Comparison of ENCODE assay signal across 12 cellular contexts in the genomic region with DNA sequence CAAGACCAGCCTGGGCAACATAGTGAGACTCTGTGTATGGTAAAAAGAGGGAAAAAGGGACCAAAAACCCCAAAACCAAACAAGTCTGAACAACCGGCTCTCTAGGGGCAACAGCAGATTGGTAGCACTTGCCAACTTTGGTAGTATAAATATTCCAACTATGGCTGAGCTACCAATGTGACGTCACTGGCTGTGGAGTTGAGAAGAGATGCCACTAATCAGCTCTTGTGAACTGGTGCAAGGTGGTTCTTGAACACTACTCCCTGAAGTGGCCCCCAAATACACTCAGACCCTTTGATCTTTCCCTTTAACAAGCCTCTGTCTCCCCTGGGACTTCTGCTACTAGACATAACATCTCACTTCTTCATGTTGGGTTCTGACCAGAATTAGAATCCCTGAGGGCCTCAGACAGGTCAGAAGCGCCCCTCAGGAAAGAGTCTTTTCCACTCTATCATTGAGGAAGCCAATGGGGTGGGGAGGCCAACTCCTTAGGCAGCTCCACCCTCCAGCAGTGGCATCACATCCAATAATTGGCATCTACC. TPM values are rescaled to one million over a fixed set of nuclear protein-coding genes. Genes with fewer than 3 reads are reported as not detected.
DNase-seq lines count a peak whose midpoint lies in the region; ATAC-seq and TF ChIP-seq lines count a peak whose summit lies in the region.
"Had no signal": no experiment of that assay in that cellular context is flagged by ENCODE, and none has a peak within 500 bp of the region (broad histone marks: within the 10 kb centered on the region; RNA-seq: fewer than 3 reads in every experiment).

No MANE protein-coding gene starts in this region.

- POLR2A ChIA-PET in Caco-2 (lab: Charles Lee) = no interaction called here

- H3K27ac Mint-ChIP-seq in Caco-2 (ENCODE audit: unreplicated experiment) = peak overlapping the region; percentile 58
- H3K27ac Mint-ChIP-seq in brain = peak overlapping the region in 3 of 5 experiments; percentile 86 to 94 (median 94)
- no peak overlapping the region for H3K27ac Mint-ChIP-seq in mesothelial cell of epicardium

- TF ChIP-seq CTCF in Caco-2 (IDR thresholded peaks at IDR 0.05; ENCODE audit: insufficient read depth in 1 of 2, low read depth in 1 of 2, low read length in 1 of 2, severe bottlenecking in 1 of 2, unreplicated experiment in 1 of 2) (no peak), brain (conservative IDR thresholded peaks at IDR 0.05) (no peak), prostate gland (IDR thresholded peaks at IDR 0.05) (no peak), mesothelial cell of epicardium (IDR thresholded peaks at IDR 0.05; ENCODE audit: unreplicated experiment) (no peak), left lung (IDR thresholded peaks at IDR 0.05) (no peak), foreskin keratinocyte (conservative IDR thresholded peaks at IDR 0.05) (no peak)

- 58% methylated on average over 3 of the region's 3 CpGs for WGBS in prostate gland

- ATAC-seq in GM21619 (IDR thresholded peaks at IDR 0.05; ENCODE audit: unreplicated experiment) (peak; percentile 44), SK-N-SH treated with all-trans-retinoic acid at 6 μM for 48 hours (no peak), left lung (no peak), foreskin keratinocyte (no peak)

- TF ChIP-seq POLR2A in prostate gland (IDR thresholded peaks at IDR 0.05) = no peak

- H3K36me3 ChIP-seq in Caco-2 (ENCODE audit: control insufficient read depth, insufficient read depth, low read length) (peaks cover 1% of the 10 kb centered on the region; the same call in 1 of the 2 replicates), prostate gland (no peaks in the 10 kb centered on the region), left lung (peaks cover 0 to 12% of the 10 kb centered on the region in 2 donors)

- CTCF ChIA-PET in Caco-2 (lab: Charles Lee) = no interaction called here

- H3K27ac ChIP-seq in prostate gland (peak overlapping the region; percentile 51 to 66), left lung (no peak overlapping the region), foreskin keratinocyte (no peak overlapping the region)

- H3K4me3 Mint-ChIP-seq in Caco-2 (ENCODE audit: unreplicated experiment) (no peak overlapping the region), brain (no peak overlapping the region), mesothelial cell of epicardium (no peak overlapping the region)

- no peak for DNase-seq in Caco-2
- DNase-seq in prostate gland (ENCODE audit: low spot score) = no peak
- no peak for DNase-seq in mesothelial cell of epicardium (ENCODE audit: low spot score in 2 of 2, unreplicated experiment in 2 of 2)
- no peak for DNase-seq in left lung
- DNase-seq in foreskin keratinocyte = no peak
- DNase-seq: DMS53, KG1, NCI-H187 treated with DMSO at 0.1 percent for 48 hours, SW 1271 had no signal

- H3K4me1 ChIP-seq in Caco-2 (peaks cover 36% of the 10 kb centered on the region), prostate gland (replicated peaks) (peaks cover 7% of the 10 kb centered on the region), left lung (peaks cover 16 to 32% of the 10 kb centered on the region in 2 donors), foreskin keratinocyte (peaks cover 5% of the 10 kb centered on the region)

- H3K27me3 ChIP-seq in Caco-2 (replicated peaks; ENCODE audit: control insufficient read depth, insufficient read depth, low read length) (no peaks in the 10 kb centered on the region), prostate gland (replicated peaks; ENCODE audit: insufficient read depth) (no peaks in the 10 kb centered on the region), left lung (no peaks in the 10 kb centered on the region), foreskin keratinocyte (no peaks in the 10 kb centered on the region)

- intact Hi-C loops in Caco-2 (cut with micrococcal nuclease; ENCODE audit: unreplicated experiment) = no loop called here
- intact Hi-C loops in prostate gland (cut with DNase I) = no loop called here
- intact Hi-C loops in left lung (cut with DNase I) = no loop called here

- no TSS peak for BruUV-seq in Caco-2 (replicated peaks; lab: Mats Ljungman, UMichigan)

- H3K4me1 Mint-ChIP-seq in Caco-2 (ENCODE audit: low read depth, unreplicated experiment) (peaks cover 19% of the 10 kb centered on the region), brain (peaks cover 45% of the 10 kb centered on the region), mesothelial cell of epicardium (peaks cover 17% of the 10 kb centered on the region)

- H3K9me3 Mint-ChIP-seq in Caco-2 (ENCODE audit: unreplicated experiment) (no peaks in the 10 kb centered on the region), brain (no peaks in the 10 kb centered on the region), mesothelial cell of epicardium (no peaks in the 10 kb centered on the region)

- peaks cover 6% of the 10 kb centered on the region for H3K36me3 Mint-ChIP-seq in Caco-2 (ENCODE audit: insufficient read depth, unreplicated experiment)
- H3K36me3 Mint-ChIP-seq in brain = peaks cover 10% of the 10 kb centered on the region
- peaks cover 8% of the 10 kb centered on the region for H3K36me3 Mint-ChIP-seq in mesothelial cell of epicardium

- no peaks in the 10 kb centered on the region for H3K9me3 ChIP-seq in Caco-2
- H3K9me3 ChIP-seq in prostate gland = no peaks in the 10 kb centered on the region
- no peaks in the 10 kb centered on the region for H3K9me3 ChIP-seq in left lung

- H3K27me3 Mint-ChIP-seq in Caco-2 (ENCODE audit: insufficient read depth, unreplicated experiment) = no peaks in the 10 kb centered on the region
- no peaks in the 10 kb centered on the region for H3K27me3 Mint-ChIP-seq in brain
- no peaks in the 10 kb centered on the region for H3K27me3 Mint-ChIP-seq in mesothelial cell of epicardium (ENCODE audit: low read depth)

- no peak overlapping the region for H3K4me3 ChIP-seq in Caco-2 (ENCODE audit: low read depth, low read length)
- no peak overlapping the region for H3K4me3 ChIP-seq in prostate gland
- no peak overlapping the region for H3K4me3 ChIP-seq in left lung

TF ChIP-seq in SK-N-SH treated with all-trans-retinoic acid at 6 μM for 48 hours, 23 proteins besides CTCF, POLR2A, EP300 and RAD21:
- no peak for TF ChIP-seq ESRRG (CRISPR knock-in tag; IDR thresholded peaks at IDR 0.05)
- TF ChIP-seq, protein P1, sequence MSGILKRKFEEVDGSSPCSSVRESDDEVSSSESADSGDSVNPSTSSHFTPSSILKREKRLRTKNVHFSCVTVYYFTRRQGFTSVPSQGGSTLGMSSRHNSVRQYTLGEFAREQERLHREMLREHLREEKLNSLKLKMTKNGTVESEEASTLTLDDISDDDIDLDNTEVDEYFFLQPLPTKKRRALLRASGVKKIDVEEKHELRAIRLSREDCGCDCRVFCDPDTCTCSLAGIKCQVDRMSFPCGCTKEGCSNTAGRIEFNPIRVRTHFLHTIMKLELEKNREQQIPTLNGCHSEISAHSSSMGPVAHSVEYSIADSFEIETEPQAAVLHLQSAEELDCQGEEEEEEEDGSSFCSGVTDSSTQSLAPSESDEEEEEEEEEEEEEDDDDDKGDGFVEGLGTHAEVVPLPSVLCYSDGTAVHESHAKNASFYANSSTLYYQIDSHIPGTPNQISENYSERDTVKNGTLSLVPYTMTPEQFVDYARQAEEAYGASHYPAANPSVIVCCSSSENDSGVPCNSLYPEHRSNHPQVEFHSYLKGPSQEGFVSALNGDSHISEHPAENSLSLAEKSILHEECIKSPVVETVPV (CRISPR knock-in tag; IDR thresholded peaks at IDR 0.05) = no peak
- TF ChIP-seq ZFP3 (CRISPR knock-in tag; IDR thresholded peaks at IDR 0.05) = no peak
- TF ChIP-seq RARB (CRISPR knock-in tag; IDR thresholded peaks at IDR 0.05) = no peak
- TF ChIP-seq TCF4 (CRISPR knock-in tag; IDR thresholded peaks at IDR 0.05; ENCODE audit: borderline replicate concordance) = no peak
- no peak for TF ChIP-seq TOX (CRISPR knock-in tag; IDR thresholded peaks at IDR 0.05; ENCODE audit: borderline replicate concordance)

RNA-seq across cellular contexts. Expression of a gene that starts 49.1 kb away (rescaled TPM):
- 1,008 and 1,047 TPM in 2 replicates for total RNA-seq in Caco-2 (2022)
- polyA plus RNA-seq in brain (ENCODE audit: insufficient read depth, low read depth, low replicate concordance) = 1,828 TPM
- 1,000 to 10,000 TPM in 1 of 2 donors, 100 to 1,000 TPM in 1; 693 to 1,360 TPM for total RNA-seq in prostate gland
- 923 to 980 TPM (median 964 TPM) in 3 replicates for total RNA-seq in mesothelial cell of epicardium
- 100 to 1,000 TPM; 724 to 741 TPM for total RNA-seq in left lung
- total RNA-seq in foreskin keratinocyte = 1,979 and 2,135 TPM in 2 replicates
- 3,013 and 3,395 TPM in 2 replicates for polyA plus RNA-seq in foreskin keratinocyte

RNA-seq across cellular contexts. Expression of a gene that starts 49.3 kb away (rescaled TPM):
- total RNA-seq in Caco-2 (2022) (18.4 and 21.1 TPM in 2 replicates), prostate gland (10 to 100 TPM in 1 of 2 donors, 1 to 10 TPM in 1; 2.8 to 10.5 TPM), mesothelial cell of epicardium (8.3 to 10.1 TPM (median 8.7 TPM) in 3 replicates), left lung (10 to 100 TPM in 1 of 2 donors, 1 to 10 TPM in 1; 7.3 to 14.3 TPM), foreskin keratinocyte (2.2 and 2.5 TPM in 2 replicates)
- polyA plus RNA-seq in brain (ENCODE audit: insufficient read depth, low read depth, low replicate concordance) (3.7 TPM), foreskin keratinocyte (0.40 and 0.45 TPM in 2 replicates)

Comparison
In these comparisons a context has a peak if more than half of its experiments do, and no peak if none do; other contexts are left out.
1. H3K27ac ChIP-seq: peak in prostate gland (2 of 2); none in left lung (0 of 2) and foreskin keratinocyte (single experiment).